In the genomic region with DNA sequence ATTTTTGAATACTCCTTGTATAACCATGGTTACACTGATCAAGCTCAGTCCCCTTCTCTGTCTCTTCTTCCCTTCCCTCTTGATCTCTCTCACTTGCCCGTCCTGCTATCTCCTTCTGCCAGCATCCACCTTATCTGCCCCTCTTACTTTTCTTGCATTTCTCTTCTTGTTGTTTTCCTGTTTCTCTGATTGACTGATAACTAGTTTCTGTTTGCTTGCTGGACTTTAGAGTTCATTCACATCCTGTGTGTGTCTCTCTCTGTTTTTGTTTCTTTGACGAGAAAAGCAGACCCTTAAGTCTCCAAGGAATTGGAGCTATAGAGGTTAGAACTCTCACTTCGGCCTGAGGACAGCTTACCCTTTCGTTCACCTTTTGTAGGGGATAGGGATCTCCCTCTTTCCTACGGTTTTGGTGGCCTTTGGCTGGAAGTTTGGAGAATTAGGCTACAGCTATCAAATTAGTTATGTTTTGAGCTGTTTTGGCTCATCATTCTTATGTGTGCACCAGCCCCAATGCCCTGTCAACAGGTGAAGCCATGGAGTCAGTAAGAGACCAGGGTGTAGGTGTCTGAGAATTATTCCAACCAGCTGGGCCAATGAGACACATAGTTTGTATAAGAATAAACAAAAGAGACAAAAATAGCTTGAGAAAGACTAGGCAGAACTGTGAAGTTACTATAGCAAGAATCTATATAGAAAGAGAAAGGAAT, we compare ENCODE assay signal across 18 cellular contexts. TPM values are rescaled to one million over a fixed set of nuclear protein-coding genes. Genes with fewer than 3 reads are reported as not detected.
DNase-seq lines count a peak whose midpoint lies in the region; ATAC-seq and TF ChIP-seq lines count a peak whose summit lies in the region.
"Had no signal": no experiment of that assay in that cellular context is flagged by ENCODE, and none has a peak within 500 bp of the region (broad histone marks: within the 10 kb centered on the region; RNA-seq: fewer than 3 reads in every experiment).

No MANE protein-coding gene starts in this region.

- H3K36me3 ChIP-seq in ovary (no peaks in the 10 kb centered on the region), endodermal cell (ENCODE audit: control insufficient read depth, insufficient read depth, low read length) (no peaks in the 10 kb centered on the region)
- H3K36me3 ChIP-seq: heart right ventricle had no signal

- no peaks in the 10 kb centered on the region for H3K4me1 Mint-ChIP-seq in endodermal cell

- H3K9me3 Mint-ChIP-seq in endodermal cell, result peaks cover 10% of the 10 kb centered on the region

- H3K9me3 ChIP-seq in ovary (no peaks in the 10 kb centered on the region), endodermal cell (ENCODE audit: control insufficient read depth, low read length) (no peaks in the 10 kb centered on the region)

- ATAC-seq in GM18499 (IDR thresholded peaks at IDR 0.05; ENCODE audit: insufficient read depth, unreplicated experiment), result peak; percentile 40
- ATAC-seq in GM19463 (IDR thresholded peaks at IDR 0.05; ENCODE audit: unreplicated experiment), result peak; percentile 36
- peak; percentile 49 for ATAC-seq in HG02852 (IDR thresholded peaks at IDR 0.05; ENCODE audit: unreplicated experiment)
- peak; percentile 39 for ATAC-seq in HG03460 (IDR thresholded peaks at IDR 0.05; ENCODE audit: unreplicated experiment)
- ATAC-seq: heart right ventricle; left ventricle myocardium superior; stimulated activated naive CD8-positive, alpha-beta T cell treated with anti-CD3 and anti-CD28 coated beads, Interleukin-15, Interleukin-2, amounts not matched to agents 100 U/mL and 50 U/mL, for 24 hours had no signal

- no peak for DNase-seq in ovary
- no peak for DNase-seq in midbrain (lab: John Stamatoyannopoulos, UW)
- no peak for DNase-seq in endodermal cell
- no peak for DNase-seq in activated CD4-positive, alpha-beta T cell treated with anti-CD3 and anti-CD28 coated beads for 48 hours
- DNase-seq: activated CD8-positive, alpha-beta memory T cell treated with anti-CD3 and anti-CD28 coated beads, Interleukin-2, amount 50 U/mL, for 4 hours; dorsolateral prefrontal cortex; H9; heart right ventricle; left ventricle myocardium superior; NCI-H2227 treated with DMSO at 0.1 percent for 48 hours; nucleus accumbens; stimulated activated naive CD8-positive, alpha-beta T cell treated with anti-CD3 and anti-CD28 coated beads, Interleukin-15, Interleukin-2, amounts not matched to agents 100 U/mL and 50 U/mL, for 24 hours; T-helper 9 cell had no signal

- H3K27ac Mint-ChIP-seq in endodermal cell, result no peak overlapping the region
- H3K27ac Mint-ChIP-seq: H9 had no signal

- intact Hi-C loops in ovary (cut with DNase I), result no loop called here

- 74 to 75% (median 75%) methylated on average over 5 of the region's 5 CpGs for WGBS in ovary, 3 donors
- WGBS in endodermal cell (ENCODE audit: insufficient coverage in 1 of 2, insufficient read length in 1 of 2), 2 experiments, result 94 to 95% methylated on average over 4 to 5 of the region's 5 CpGs

- no peaks in the 10 kb centered on the region for H3K36me3 Mint-ChIP-seq in endodermal cell (ENCODE audit: low read depth)

- H3K27me3 Mint-ChIP-seq in endodermal cell (ENCODE audit: insufficient read depth), result no peaks in the 10 kb centered on the region

- no peak for TF ChIP-seq EP300 in ovary (IDR thresholded peaks at IDR 0.05)

- TF ChIP-seq CTCF in ovary (IDR thresholded peaks at IDR 0.05) (no peak), endodermal cell (conservative IDR thresholded peaks at IDR 0.05) (no peak)

- H3K4me3 ChIP-seq in ovary (no peak overlapping the region), endodermal cell (ENCODE audit: low read length) (no peak overlapping the region)
- H3K4me3 ChIP-seq: dorsolateral prefrontal cortex, heart right ventricle had no signal

- H3K27me3 ChIP-seq in ovary (no peaks in the 10 kb centered on the region), endodermal cell (ENCODE audit: control insufficient read depth, insufficient read depth, low read length, poor library complexity, severe bottlenecking) (no peaks in the 10 kb centered on the region)
- H3K27me3 ChIP-seq: dorsolateral prefrontal cortex, heart right ventricle had no signal

- H3K9ac ChIP-seq in endodermal cell (ENCODE audit: extremely low read depth, low read length, poor library complexity, severe bottlenecking), result no peak overlapping the region

- H3K4me1 ChIP-seq in ovary (ENCODE audit: insufficient read depth), result no peaks in the 10 kb centered on the region
- no peaks in the 10 kb centered on the region for H3K4me1 ChIP-seq in endodermal cell (ENCODE audit: control insufficient read depth, insufficient read depth, low read length)
- H3K4me1 ChIP-seq: heart right ventricle had no signal

- H3K27ac ChIP-seq in ovary (no peak overlapping the region), endodermal cell (ENCODE audit: low read depth, low read length) (no peak overlapping the region)
- H3K27ac ChIP-seq: dorsolateral prefrontal cortex, heart right ventricle had no signal

- TF ChIP-seq POLR2A in ovary (IDR thresholded peaks at IDR 0.05), result no peak

- no peak overlapping the region for H3K4me3 Mint-ChIP-seq in endodermal cell
- H3K4me3 Mint-ChIP-seq: H9 had no signal

RNA-seq across cellular contexts. Expression of a gene that starts 49.1 kb away (rescaled TPM):
- total RNA-seq in ovary, result not detected
- polyA plus RNA-seq in ovary, result not detected
- not detected for total RNA-seq in endodermal cell
- polyA plus RNA-seq in endodermal cell (2013, experiment 1 of 2), result not detected
- polyA plus RNA-seq in endodermal cell (2013, experiment 2 of 2), result not detected
- total RNA-seq: dorsolateral prefrontal cortex, H9, heart right ventricle, left ventricle myocardium superior, LHCN-M2 had no signal
- polyA plus RNA-seq: heart right ventricle had no signal
